In genomic region chr9:81552571-81552970, GRCh38 we compare ENCODE assay signal across 1 cellular context.
TF ChIP-seq lines count a peak whose summit lies in the region.

No MANE protein-coding gene starts in this region.

TF ChIP-seq in GM23338, 12 proteins besides CTCF, POLR2A, EP300 and RAD21 (continued from another document):
- TF ChIP-seq REST (IDR thresholded peaks at IDR 0.05; ENCODE audit: unreplicated experiment) (no peak), CREB1 (CRISPR knock-in tag; IDR thresholded peaks at IDR 0.05; ENCODE audit: low read depth) (no peak), POLR2AphosphoS5 (IDR thresholded peaks at IDR 0.05; ENCODE audit: low read depth) (no peak), EZH2phosphoT487 (IDR thresholded peaks at IDR 0.05; ENCODE audit: unreplicated experiment) (no peak)
TF ChIP-seq in GM23338: peak in this region for 0.
